9 cellular contexts compared by ENCODE assay signal in the genomic region with DNA sequence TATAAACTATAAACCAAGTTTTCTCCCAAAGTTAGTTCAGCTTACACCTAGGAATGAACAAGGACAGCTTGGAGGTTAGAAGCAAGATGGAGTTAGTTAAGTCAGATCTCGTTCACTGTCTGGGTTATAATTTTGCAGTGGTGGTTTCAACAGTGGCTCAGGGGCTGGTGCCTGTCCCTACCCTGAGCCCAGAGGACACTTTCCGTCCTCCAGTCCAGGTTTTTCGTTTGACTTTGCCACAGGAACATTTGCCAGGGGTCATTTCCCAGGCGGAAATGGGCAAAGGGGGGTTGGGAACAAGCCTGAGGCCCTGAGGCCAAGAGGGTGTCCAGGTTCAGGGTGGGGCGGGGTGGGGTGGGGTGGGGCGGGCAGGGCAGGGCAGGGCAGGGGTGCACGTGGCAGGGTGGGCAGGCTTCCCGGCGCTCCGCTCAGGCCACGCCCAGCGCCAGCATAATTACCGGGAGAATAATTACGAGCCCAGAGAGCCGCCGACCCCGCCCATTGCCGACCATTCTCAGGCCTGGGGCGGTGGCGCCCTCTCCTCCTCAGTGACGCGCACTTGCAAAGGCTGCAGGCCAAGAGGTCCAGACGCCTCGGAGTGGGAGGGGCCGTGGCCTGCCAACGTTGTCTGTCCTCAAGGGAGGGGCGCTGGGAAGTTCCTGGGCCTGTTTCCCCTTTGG.
DNase-seq lines count a peak whose midpoint lies in the region; ATAC-seq and TF ChIP-seq lines count a peak whose summit lies in the region.
"Had no signal": no experiment of that assay in that cellular context is flagged by ENCODE, and none has a peak within 500 bp of the region (broad histone marks: within the 10 kb centered on the region; RNA-seq: fewer than 3 reads in every experiment).

No MANE protein-coding gene starts in this region.

- no peaks in the 10 kb centered on the region for H4K20me1 ChIP-seq in smooth muscle cell (ENCODE audit: low read depth)

- H3K4me1 ChIP-seq in smooth muscle cell (ENCODE audit: low read depth) = peaks cover 14% of the 10 kb centered on the region

- H3K4me3 ChIP-seq in brain microvascular endothelial cell (ENCODE audit: low read depth, low read length) = peak overlapping the region; percentile 9
- no peak overlapping the region for H3K4me3 ChIP-seq in smooth muscle cell
- H3K4me3 ChIP-seq: PC-9 had no signal

- peak overlapping the region; percentile 69 for H3K4me2 ChIP-seq in smooth muscle cell
- H3K4me2 ChIP-seq: PC-9 had no signal

- H2AFZ ChIP-seq in smooth muscle cell (ENCODE audit: low read depth) = no peak overlapping the region
- H2AFZ ChIP-seq: PC-9 had no signal

- H3K27ac ChIP-seq in brain microvascular endothelial cell (no peak overlapping the region), smooth muscle cell (ENCODE audit: low read depth) (peak overlapping the region; percentile 91)
- H3K27ac ChIP-seq: PC-9 had no signal

- H3K27me3 ChIP-seq in brain microvascular endothelial cell (replicated peaks) = no peaks in the 10 kb centered on the region
- no peaks in the 10 kb centered on the region for H3K27me3 ChIP-seq in smooth muscle cell (ENCODE audit: low read depth)

- H3F3A ChIP-seq in smooth muscle cell (ENCODE audit: low read depth) = peaks cover 9% of the 10 kb centered on the region

- DNase-seq in GM03348 (ENCODE audit: low spot score) = peak; percentile 82
- peak; percentile 17 for DNase-seq in NCI-H2029 treated with DMSO at 0.1 percent for 48 hours (lab: John Stamatoyannopoulos, UW)
- DNase-seq in brain microvascular endothelial cell = peak; percentile 47
- DNase-seq in iris pigment epithelial cell (ENCODE audit: low read depth) = peak; percentile 58
- DNase-seq in smooth muscle cell (lab: John Stamatoyannopoulos, UW; ENCODE audit: unreplicated experiment) = peak; percentile 45
- no peak for DNase-seq in middle frontal gyrus (ENCODE audit: extremely low spot score, low spot score)
- DNase-seq in stimulated activated CD4-positive, alpha-beta T cell treated with anti-CD3 and anti-CD28 coated beads, Interleukin-4, amount 100 ng/mL, for 1 hour = no peak

- 4% methylated on average over 23 of the region's 27 CpGs for WGBS in smooth muscle cell (ENCODE audit: low lambda C conversion rate)

- in situ Hi-C loops in brain microvascular endothelial cell (cut with HindIII; ENCODE audit: low pct_ligation_motif_present, low sequenced_read_pairs) = no loop called here

- no peaks in the 10 kb centered on the region for H3K79me2 ChIP-seq in smooth muscle cell (ENCODE audit: low read depth)

- H3K36me3 ChIP-seq in brain microvascular endothelial cell (replicated peaks) (no peaks in the 10 kb centered on the region), smooth muscle cell (ENCODE audit: low read depth) (no peaks in the 10 kb centered on the region)

- H3K9me3 ChIP-seq in smooth muscle cell (replicated peaks; ENCODE audit: low read depth) = no peaks in the 10 kb centered on the region

- ATAC-seq in GM18870 (IDR thresholded peaks at IDR 0.05; ENCODE audit: unreplicated experiment) = no peak

- no peak for TF ChIP-seq CTCF in brain microvascular endothelial cell (IDR thresholded peaks at IDR 0.05; ENCODE audit: low read depth, low read length, missing control alignments)
- no peak for TF ChIP-seq CTCF in smooth muscle cell (IDR thresholded peaks at IDR 0.05; ENCODE audit: borderline replicate concordance, insufficient read depth, poor library complexity, severe bottlenecking)

- peak overlapping the region; percentile 27 for H3K9ac ChIP-seq in smooth muscle cell (ENCODE audit: low read depth)

Comparison
In these comparisons a context has a peak if more than half of its experiments do, and no peak if none do; other contexts are left out.
1. DNase-seq: peak in GM03348 (single experiment), NCI-H2029 treated with DMSO at 0.1 percent for 48 hours (single experiment), brain microvascular endothelial cell (single experiment), iris pigment epithelial cell (single experiment) and smooth muscle cell (single experiment); none in middle frontal gyrus (single experiment) and stimulated activated CD4-positive, alpha-beta T cell treated with anti-CD3 and anti-CD28 coated beads, Interleukin-4, amount 100 ng/mL, for 1 hour (single experiment).